ENCODE assay signal across 16 cellular contexts in genomic region chr16:50756466-50756865, GRCh38.
"Had no signal": no experiment of that assay in that cellular context is flagged by ENCODE, and none has a peak within 500 bp of the region (broad histone marks: within the 10 kb centered on the region; RNA-seq: fewer than 3 reads in every experiment).

No MANE protein-coding gene starts in this region.

- H3K27me3 Mint-ChIP-seq: activated CD8-positive, alpha-beta memory T cell treated with anti-CD3 and anti-CD28 coated beads, Interleukin-2, amount 10 ng/mL, durations not matched to agents 7 days and 5 days had no signal

- H3K4me3 Mint-ChIP-seq: activated CD8-positive, alpha-beta memory T cell treated with anti-CD3 and anti-CD28 coated beads, Interleukin-2, amount 10 ng/mL, durations not matched to agents 7 days and 5 days; neural crest cell had no signal

- H3K27ac ChIP-seq: upper lobe of right lung had no signal

- DNase-seq: activated CD4-positive, alpha-beta T cell treated with anti-CD3 and anti-CD28 coated beads, Interleukin-2, amount 50 U/mL, for 48 hours; activated CD4-positive, CD25-positive, alpha-beta regulatory T cell; activated CD8-positive, alpha-beta memory T cell treated with anti-CD3 and anti-CD28 coated beads, Interleukin-2, amount 10 ng/mL, durations not matched to agents 7 days and 5 days; activated gamma-delta T cell treated with Interleukin-2 at 50 U/mL for 16 hours; activated T-cell treated with anti-CD3 and anti-CD28 coated beads, Interleukin-2, amount 50 U/mL, for 48 hours; amygdala; cerebellar nuclear complex; dermis blood vessel endothelial cell; hippocampal formation; kidney glomerular epithelial cell; mammary epithelial cell; stimulated activated CD4-positive, alpha-beta T cell treated with anti-CD3 and anti-CD28 coated beads, Interleukin-2, amount 100 ng/mL, for 48 hours; stimulated activated naive CD4-positive, alpha-beta T cell treated with Interleukin-2 at 50 U/mL for 16 hours; upper lobe of right lung had no signal

- H3K27ac Mint-ChIP-seq: T-helper 1 cell treated with Interleukin-12 subunit alpha and Interleukin-12 subunit beta and Interleukin-4 antibody, amounts not matched to agents 30 μg/mL and 1 μg/mL, for 36 hours had no signal

- H3K9me3 ChIP-seq: upper lobe of right lung had no signal

- H3K4me3 ChIP-seq: upper lobe of right lung had no signal

- H3K27me3 ChIP-seq: upper lobe of right lung had no signal

- H3K4me1 Mint-ChIP-seq: neural crest cell had no signal

- H3K9me3 Mint-ChIP-seq: T-helper 1 cell treated with Interleukin-12 subunit alpha and Interleukin-12 subunit beta and Interleukin-4 antibody, amounts not matched to agents 30 μg/mL and 1 μg/mL, for 36 hours had no signal
